ENCODE assay signal across 8 cellular contexts in genomic region chr17:19338031-19338990, GRCh38. TPM values are rescaled to one million over a fixed set of nuclear protein-coding genes. Genes with fewer than 3 reads are reported as not detected.
DNase-seq lines count a peak whose midpoint lies in the region; ATAC-seq and TF ChIP-seq lines count a peak whose summit lies in the region.

No MANE protein-coding gene starts in this region.

- peak; percentile 49 to 79 (median 72) for TF ChIP-seq CTCF in heart right ventricle (IDR thresholded peaks at IDR 0.05)

- WGBS in heart right ventricle, 2 donors: 78 to 79% methylated on average over 7 of the region's 7 CpGs

- no peak overlapping the region for H3K27ac ChIP-seq in SJCRH30
- H3K27ac ChIP-seq in heart right ventricle: peak overlapping the region in 6 of 10 donors; percentile 19 to 30 (median 26)

- H3K36me3 ChIP-seq in SJCRH30 (no peaks in the 10 kb centered on the region), heart right ventricle (peaks cover 0 to 26% (median 0%) of the 10 kb centered on the region in 9 donors)

- no peaks in the 10 kb centered on the region for H3K9me3 ChIP-seq in SJCRH30 (replicated peaks)
- H3K9me3 ChIP-seq in heart right ventricle: no peaks in the 10 kb centered on the region

- DNase-seq in DMS53 treated with DMSO at 0.1 percent for 48 hours (lab: John Stamatoyannopoulos, UW; ENCODE audit: unreplicated experiment) (peak; percentile 12), SJCRH30 (peak; percentile 65 to 77), heart right ventricle (peak; percentile 57 to 67), GOT3 (lab: John Stamatoyannopoulos, UW) (no peak)
- peak; percentile 61 for DNase-seq in activated naive CD4-positive, alpha-beta T cell treated with Interleukin-2 at 50 U/mL for 16 hours
- peak; percentile 37 to 60 (median 40) for DNase-seq in stimulated activated CD4-positive, alpha-beta T cell treated with anti-CD3 and anti-CD28 coated beads, Interleukin-12 subunit alpha, Interleukin-12 subunit beta, amount 100 ng/mL, for 48 hours (ENCODE audit: low read depth in 2 of 3, low spot score in 1 of 3)

- H3K27me3 ChIP-seq in SJCRH30: no peaks in the 10 kb centered on the region
- H3K27me3 ChIP-seq in heart right ventricle: peaks cover 0 to 11% (median 0%) of the 10 kb centered on the region in 7 donors

- intact Hi-C loops in heart right ventricle (cut with DNase I): no loop called here

- peak; percentile 76 for ATAC-seq in HG02678 (IDR thresholded peaks at IDR 0.05; ENCODE audit: unreplicated experiment)
- peak; percentile 52 to 77 (median 73) for ATAC-seq in heart right ventricle
- no peak for ATAC-seq in GM21528 (IDR thresholded peaks at IDR 0.05; ENCODE audit: low FRiP score, unreplicated experiment)

- H3K4me1 ChIP-seq in SJCRH30 (no peaks in the 10 kb centered on the region), heart right ventricle (peaks cover 0 to 36% (median 23%) of the 10 kb centered on the region in 9 donors)

- H3K4me3 ChIP-seq in SJCRH30: no peak overlapping the region
- H3K4me3 ChIP-seq in heart right ventricle: no peak overlapping the region

RNA-seq across cellular contexts. Expression of gene B9D1, which starts 24.2 kb away (rescaled TPM):
- total RNA-seq in SJCRH30 (2014; rRNA removed; shearing (Covaris generic)): 15.2 and 15.3 TPM in 2 replicates
- 10 to 100 TPM in 5 of 10 donors, 1 to 10 TPM in 5; 5.3 to 18.8 (median 10.4) TPM for total RNA-seq in heart right ventricle
- polyA plus RNA-seq in heart right ventricle: 10 to 100 TPM in 1 of 2 donors, 1 to 10 TPM in 1; 9.4 to 11.6 TPM

RNA-seq across cellular contexts. Expression of gene MAPK7, which starts 40.0 kb away (rescaled TPM):
- 38.3 and 43.1 TPM in 2 replicates for total RNA-seq in SJCRH30 (2014; rRNA removed; shearing (Covaris generic))
- total RNA-seq in heart right ventricle: 10 to 100 TPM in 6 of 10 donors, 1 to 10 TPM in 4; 7.3 to 16.6 (median 11.4) TPM
- polyA plus RNA-seq in heart right ventricle: 10 to 100 TPM in 1 of 2 donors, 1 to 10 TPM in 1; 9.1 to 12.3 TPM

RNA-seq across cellular contexts. Expression of gene MFAP4, which starts 48.7 kb away (rescaled TPM):
- 79.6 and 82.5 TPM in 2 replicates for total RNA-seq in SJCRH30 (2014; rRNA removed; shearing (Covaris generic))
- total RNA-seq in heart right ventricle: 100 to 1,000 TPM in 1 of 10 donors, 10 to 100 TPM in 9; 15.4 to 101 (median 41.6) TPM
- 10 to 100 TPM; 27.5 to 44.7 TPM for polyA plus RNA-seq in heart right ventricle
